Comparison of ENCODE assay signal across 8 cellular contexts in genomic region chr1:32761253-32761877, GRCh38. TPM values are rescaled to one million over a fixed set of nuclear protein-coding genes. Genes with fewer than 3 reads are reported as not detected.
DNase-seq lines count a peak whose midpoint lies in the region; ATAC-seq and TF ChIP-seq lines count a peak whose summit lies in the region.

No MANE protein-coding gene starts in this region.

- no peaks in the 10 kb centered on the region for H3K36me3 Mint-ChIP-seq in activated naive CD4-positive, alpha-beta T cell treated with anti-CD3 and anti-CD28 coated beads for 36 hours (ENCODE audit: low read depth)
- no peaks in the 10 kb centered on the region for H3K36me3 Mint-ChIP-seq in stimulated activated naive CD8-positive, alpha-beta T cell treated with anti-CD3 and anti-CD28 coated beads, Interleukin-15, Interleukin-2, amounts not matched to agents 100 ng/mL and 50 ng/mL, for 24 hours (ENCODE audit: low read depth)

- peak overlapping the region; percentile 53 for H3K27ac Mint-ChIP-seq in activated naive CD4-positive, alpha-beta T cell treated with anti-CD3 and anti-CD28 coated beads for 36 hours
- peak overlapping the region; percentile 7 for H3K27ac Mint-ChIP-seq in stimulated activated naive CD8-positive, alpha-beta T cell treated with anti-CD3 and anti-CD28 coated beads, Interleukin-15, Interleukin-2, amounts not matched to agents 100 ng/mL and 50 ng/mL, for 24 hours

- peak overlapping the region; percentile 57 for H3K9ac ChIP-seq in iPS-18a (ENCODE audit: low read length)

- TF ChIP-seq CTCF in VCaP (conservative IDR thresholded peaks at IDR 0.05) = no peak

- peaks cover 26% of the 10 kb centered on the region for H3K4me1 Mint-ChIP-seq in activated naive CD4-positive, alpha-beta T cell treated with anti-CD3 and anti-CD28 coated beads for 36 hours (ENCODE audit: low read depth)
- H3K4me1 Mint-ChIP-seq in stimulated activated naive CD8-positive, alpha-beta T cell treated with anti-CD3 and anti-CD28 coated beads, Interleukin-15, Interleukin-2, amounts not matched to agents 100 ng/mL and 50 ng/mL, for 24 hours (ENCODE audit: low read depth) = peaks cover 27% of the 10 kb centered on the region

- peak overlapping the region; percentile 73 for H3K27ac ChIP-seq in VCaP
- H3K27ac ChIP-seq in iPS-18a (ENCODE audit: low read length) = peak overlapping the region; percentile 92

- peak; percentile 73 for DNase-seq in activated naive CD4-positive, alpha-beta T cell treated with anti-CD3 and anti-CD28 coated beads for 36 hours
- no peak for DNase-seq in activated naive CD4-positive, alpha-beta T cell (lab: John Stamatoyannopoulos, UW)
- DNase-seq in epidermal melanocyte (ENCODE audit: insufficient read length, low spot score) (no peak), nucleus accumbens (lab: John Stamatoyannopoulos, UW) (no peak)

- ATAC-seq in HG03439 (IDR thresholded peaks at IDR 0.05; ENCODE audit: unreplicated experiment) = no peak

- H3K4me3 Mint-ChIP-seq in activated naive CD4-positive, alpha-beta T cell treated with anti-CD3 and anti-CD28 coated beads for 36 hours = no peak overlapping the region
- H3K4me3 Mint-ChIP-seq in stimulated activated naive CD8-positive, alpha-beta T cell treated with anti-CD3 and anti-CD28 coated beads, Interleukin-15, Interleukin-2, amounts not matched to agents 100 ng/mL and 50 ng/mL, for 24 hours = no peak overlapping the region

- CTCF ChIA-PET in activated naive CD4-positive, alpha-beta T cell treated with anti-CD3 and anti-CD28 coated beads for 36 hours (lab: Charles Lee) = interaction anchor here (2.9 to 4.2 kb wide), 2 partner anchors 12 to 49 kb away, joined by 15 to 22 read pairs; no protein-coding TSS in a partner anchor

- H3K4me3 ChIP-seq in iPS-18a (ENCODE audit: low read length) = peak overlapping the region; percentile 28

- intact Hi-C loops in activated naive CD4-positive, alpha-beta T cell treated with anti-CD3 and anti-CD28 coated beads for 36 hours (cut with micrococcal nuclease) = no loop called here

- no peaks in the 10 kb centered on the region for H3K9me3 Mint-ChIP-seq in activated naive CD4-positive, alpha-beta T cell treated with anti-CD3 and anti-CD28 coated beads for 36 hours
- H3K9me3 Mint-ChIP-seq in stimulated activated naive CD8-positive, alpha-beta T cell treated with anti-CD3 and anti-CD28 coated beads, Interleukin-15, Interleukin-2, amounts not matched to agents 100 ng/mL and 50 ng/mL, for 24 hours = no peaks in the 10 kb centered on the region

- no peaks in the 10 kb centered on the region for H3K27me3 Mint-ChIP-seq in activated naive CD4-positive, alpha-beta T cell treated with anti-CD3 and anti-CD28 coated beads for 36 hours (ENCODE audit: low read depth)
- H3K27me3 Mint-ChIP-seq in stimulated activated naive CD8-positive, alpha-beta T cell treated with anti-CD3 and anti-CD28 coated beads, Interleukin-15, Interleukin-2, amounts not matched to agents 100 ng/mL and 50 ng/mL, for 24 hours = no peaks in the 10 kb centered on the region

- H3K9me3 ChIP-seq in iPS-18a (ENCODE audit: control insufficient read depth, low read depth, low read length) = no peaks in the 10 kb centered on the region

- no peaks in the 10 kb centered on the region for H3K36me3 ChIP-seq in iPS-18a (ENCODE audit: control insufficient read depth, low read depth, low read length)

- no peaks in the 10 kb centered on the region for H3K27me3 ChIP-seq in iPS-18a (ENCODE audit: control insufficient read depth, insufficient read depth, low read length)

- H3K4me1 ChIP-seq in iPS-18a (ENCODE audit: control insufficient read depth, low read depth, low read length) = peaks cover 65% of the 10 kb centered on the region

RNA-seq across cellular contexts. Expression of gene YARS1, which starts 55.8 kb away (rescaled TPM):
- total RNA-seq in activated naive CD4-positive, alpha-beta T cell treated with anti-CD3 and anti-CD28 coated beads for 36 hours = 100 to 1,000 TPM; 293 to 312 TPM

RNA-seq across cellular contexts. Expression of gene S100PBP, which starts 56.1 kb away (rescaled TPM):
- 10 to 100 TPM; 26.1 to 31.2 TPM for total RNA-seq in activated naive CD4-positive, alpha-beta T cell treated with anti-CD3 and anti-CD28 coated beads for 36 hours

RNA-seq across cellular contexts. Expression of gene SYNC, which starts 58.8 kb away (rescaled TPM):
- total RNA-seq in activated naive CD4-positive, alpha-beta T cell treated with anti-CD3 and anti-CD28 coated beads for 36 hours = not detected
